Comparison of ENCODE assay signal across 20 cellular contexts in the genomic region with DNA sequence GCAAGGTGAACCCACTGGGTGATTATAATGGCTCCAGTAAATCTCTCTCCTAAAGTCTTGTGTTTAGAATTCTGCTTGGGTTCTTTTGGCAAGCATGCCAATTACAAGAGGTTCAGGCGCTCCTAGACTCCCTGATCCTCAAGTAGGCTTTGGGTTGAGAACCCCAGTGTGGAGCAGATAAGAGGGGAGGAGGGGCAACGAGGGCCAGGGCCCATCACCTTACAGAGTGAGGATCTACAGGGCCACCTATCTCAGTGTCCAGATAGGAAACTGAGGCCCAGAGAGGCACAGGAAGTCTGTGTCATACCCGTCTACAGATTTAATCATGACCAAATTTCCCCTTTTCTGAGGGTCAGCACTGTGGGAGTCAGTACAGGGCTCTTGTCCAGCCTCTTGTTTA. TPM values are rescaled to one million over a fixed set of nuclear protein-coding genes. Genes with fewer than 3 reads are reported as not detected.
"Had no signal": no experiment of that assay in that cellular context is flagged by ENCODE, and none has a peak within 500 bp of the region (broad histone marks: within the 10 kb centered on the region; RNA-seq: fewer than 3 reads in every experiment).

No MANE protein-coding gene starts in this region.

- H3K4me2 ChIP-seq: neural progenitor cell had no signal

- H3K9me3 ChIP-seq: body of pancreas, prostate gland, thoracic aorta had no signal

- H3K9ac ChIP-seq: neural progenitor cell had no signal

- H3K36me3 ChIP-seq: neural progenitor cell, prostate gland, thoracic aorta had no signal

- H3K4me1 ChIP-seq: foreskin keratinocyte, neural progenitor cell had no signal

- H3K27me3 ChIP-seq: body of pancreas had no signal

- H3K27ac ChIP-seq: body of pancreas, foreskin keratinocyte, neural progenitor cell had no signal

- H3K4me3 ChIP-seq: body of pancreas, neural progenitor cell, prostate gland, skin epidermis, thoracic aorta had no signal

- DNase-seq: activated CD4-positive, alpha-beta memory T cell treated with anti-CD3 and anti-CD28 coated beads, Interleukin-2, amount 10 ng/mL, durations not matched to agents 7 days and 5 days; activated CD4-positive, alpha-beta T cell treated with anti-CD3 and anti-CD28 coated beads for 48 hours; activated CD4-positive, CD25-positive, alpha-beta regulatory T cell; activated CD8-positive, alpha-beta memory T cell treated with anti-CD3 and anti-CD28 coated beads, Interleukin-2, amount 10 ng/mL, durations not matched to agents 7 days and 5 days; activated naive CD4-positive, alpha-beta T cell; body of pancreas; effector memory CD8-positive, alpha-beta T cell; foreskin keratinocyte; hypothalamus; midbrain; right cardiac atrium; stimulated activated CD4-positive, alpha-beta T cell treated with anti-CD3 and anti-CD28 coated beads, Interleukin-15, amount 100 ng/mL, for 24 hours; stimulated activated CD4-positive, alpha-beta T cell treated with anti-CD3 and anti-CD28 coated beads, Interleukin-2, amount 100 ng/mL, for 48 hours; stimulated activated naive CD8-positive, alpha-beta T cell treated with anti-CD3 and anti-CD28 coated beads, Interleukin-15, amount 100 ng/mL, for 72 hours had no signal

RNA-seq across cellular contexts. Expression of gene TACR2, which starts 4.5 kb away (rescaled TPM):
- total RNA-seq: activated CD4-positive, alpha-beta memory T cell treated with anti-CD3 and anti-CD28 coated beads, Interleukin-2, amount 10 ng/mL, durations not matched to agents 7 days and 5 days; activated CD8-positive, alpha-beta memory T cell treated with anti-CD3 and anti-CD28 coated beads, Interleukin-2, amount 10 ng/mL, durations not matched to agents 7 days and 5 days; foreskin keratinocyte; osteocyte; T-helper 2 cell treated with Interferon-gamma antibody and Interleukin-4, amounts not matched to agents 100 ng/mL and 5 ng/mL, for 36 hours had no signal
